23 cellular contexts compared by ENCODE assay signal in genomic region chr6:21104288-21104687, GRCh38.
DNase-seq lines count a peak whose midpoint lies in the region; ATAC-seq and TF ChIP-seq lines count a peak whose summit lies in the region.
"Had no signal": no experiment of that assay in that cellular context is flagged by ENCODE, and none has a peak within 500 bp of the region (broad histone marks: within the 10 kb centered on the region; RNA-seq: fewer than 3 reads in every experiment).

No MANE protein-coding gene starts in this region.

- H3K9me3 ChIP-seq in PC-9 (ENCODE audit: insufficient read depth, low read depth) (no peaks in the 10 kb centered on the region), body of pancreas (no peaks in the 10 kb centered on the region)
- H3K9me3 ChIP-seq: MG63, SJSA1 had no signal

- no peaks in the 10 kb centered on the region for H3K9me2 ChIP-seq in PC-9 (ENCODE audit: insufficient read depth)

- H3K4me1 ChIP-seq in PC-9 (replicated peaks; ENCODE audit: insufficient read depth) (peaks cover 29% of the 10 kb centered on the region), body of pancreas (peaks cover 19% of the 10 kb centered on the region)

- 0 out of 2 replicates have a peak overlapping the region, but pooled peaks have one; percentile 20 for H3K4me2 ChIP-seq in PC-9

- H3K9me3 Mint-ChIP-seq in progenitor cell of endocrine pancreas (ENCODE audit: low read depth) = peaks cover 3% of the 10 kb centered on the region
- H3K9me3 Mint-ChIP-seq: CD8-positive, alpha-beta T cell; T-cell had no signal

- no peaks in the 10 kb centered on the region for H3K27me3 Mint-ChIP-seq in progenitor cell of endocrine pancreas
- H3K27me3 Mint-ChIP-seq: B cell, T-cell had no signal

- peaks cover 58% of the 10 kb centered on the region for H3K4me1 Mint-ChIP-seq in progenitor cell of endocrine pancreas (ENCODE audit: low read depth)

- H3K4me3 Mint-ChIP-seq in progenitor cell of endocrine pancreas (ENCODE audit: low read depth) = no peak overlapping the region
- H3K4me3 Mint-ChIP-seq: B cell; CD8-positive, alpha-beta T cell; T-cell had no signal

- CTCF ChIA-PET in PC-9 (lab: Charles Lee) = interaction anchor here (0.6 kb wide), 1 partner anchor 101 kb away, joined by 3 read pairs; no protein-coding TSS in a partner anchor

- DNase-seq in PC-9 (no peak), body of pancreas (no peak), progenitor cell of endocrine pancreas (ENCODE audit: low spot score, unreplicated experiment) (no peak), cardiac septum (ENCODE audit: low spot score) (no peak)
- DNase-seq in activated effector memory CD4-positive, alpha-beta T cell treated with Interleukin-2 at 50 U/mL for 16 hours = no peak
- DNase-seq: CD8-positive, alpha-beta T cell; DMS 273 treated with DMSO at 0.1 percent for 48 hours; EL; GDM1; KG1; MG63; NCI-H1694; NCI-H2081 treated with DMSO at 0.1 percent for 48 hours; NCI-H2171; NCI-H524 treated with DMSO at 0.1 percent for 48 hours; Right ventricle myocardium superior; RPMI8226; T-cell had no signal

- no peaks in the 10 kb centered on the region for H3K36me3 ChIP-seq in PC-9 (ENCODE audit: low read depth)
- no peaks in the 10 kb centered on the region for H3K36me3 ChIP-seq in body of pancreas (replicated peaks in 1 of 2; ENCODE audit: insufficient read depth in 1 of 2, low read depth in 2 of 2)
- H3K36me3 ChIP-seq: MG63, SJSA1 had no signal

- WGBS in body of pancreas, 2 donors = 89 to 98% methylated on average over 2 of the region's 2 CpGs

- intact Hi-C loops in PC-9 (cut with micrococcal nuclease; ENCODE audit: unreplicated experiment) (no loop called here), body of pancreas (cut with DNase I) (no loop called here), cardiac septum (cut with DNase I) (no loop called here)

- H3K27ac ChIP-seq in PC-9 (no peak overlapping the region), body of pancreas (peak overlapping the region; percentile 11 to 61 (median 42))
- H3K27ac ChIP-seq: C4-2B, SJSA1 had no signal

- peaks cover 6% of the 10 kb centered on the region for H3F3A ChIP-seq in PC-9 (ENCODE audit: insufficient read depth, low read depth)

- no peak for TF ChIP-seq POLR2A in body of pancreas (IDR thresholded peaks at IDR 0.05)

- no peak for ATAC-seq in body of pancreas
- ATAC-seq in GM18517 (IDR thresholded peaks at IDR 0.05; ENCODE audit: unreplicated experiment) = no peak
- ATAC-seq in HG03039 (IDR thresholded peaks at IDR 0.05; ENCODE audit: unreplicated experiment) = no peak
- ATAC-seq: CD8-positive, alpha-beta T cell; T-cell had no signal

- H3K36me3 Mint-ChIP-seq in progenitor cell of endocrine pancreas (ENCODE audit: insufficient read depth) = peaks cover 2% of the 10 kb centered on the region

- H3K4me3 ChIP-seq in PC-9 (no peak overlapping the region), body of pancreas (no peak overlapping the region)
- H3K4me3 ChIP-seq: MG63, SJSA1 had no signal

- TF ChIP-seq CTCF in PC-9 (conservative IDR thresholded peaks at IDR 0.05) (no peak), body of pancreas (IDR thresholded peaks at IDR 0.05) (no peak), progenitor cell of endocrine pancreas (IDR thresholded peaks at IDR 0.05; ENCODE audit: unreplicated experiment) (no peak)

- BruUV-seq in PC-9 (replicated peaks; lab: Mats Ljungman, UMichigan) = no TSS peak

- peak overlapping the region; percentile 76 for H3K27ac Mint-ChIP-seq in progenitor cell of endocrine pancreas
- H3K27ac Mint-ChIP-seq: B cell; CD8-positive, alpha-beta T cell; T-cell had no signal

- no peaks in the 10 kb centered on the region for H3K79me2 ChIP-seq in PC-9 (ENCODE audit: low read depth)

- H3K27me3 ChIP-seq in PC-9 (ENCODE audit: insufficient read depth, low read depth) = no peaks in the 10 kb centered on the region
- no peaks in the 10 kb centered on the region for H3K27me3 ChIP-seq in body of pancreas
- H3K27me3 ChIP-seq: MG63, SJSA1 had no signal

- POLR2A ChIA-PET in PC-9 (lab: Charles Lee; ENCODE audit: unreplicated experiment) = no interaction called here

- no peaks in the 10 kb centered on the region for H4K20me1 ChIP-seq in PC-9 (ENCODE audit: insufficient read depth)

- no peak overlapping the region for H2AFZ ChIP-seq in PC-9
